Comparison of ENCODE assay signal across 15 cellular contexts in genomic region chr7:100967292-100967863, GRCh38. TPM values are rescaled to one million over a fixed set of nuclear protein-coding genes. Genes with fewer than 3 reads are reported as not detected.
DNase-seq lines count a peak whose midpoint lies in the region; ATAC-seq, FAIRE-seq and TF ChIP-seq lines count a peak whose summit lies in the region.
"Had no signal": no experiment of that assay in that cellular context is flagged by ENCODE, and none has a peak within 500 bp of the region (broad histone marks: within the 10 kb centered on the region; RNA-seq: fewer than 3 reads in every experiment).

No MANE protein-coding gene starts in this region.

- H3K9me3 ChIP-seq in CD8-positive, alpha-beta T cell (ENCODE audit: low read length): no peaks in the 10 kb centered on the region
- H3K9me3 ChIP-seq in naive thymus-derived CD4-positive, alpha-beta T cell (ENCODE audit: control insufficient read depth in 2 of 3, low read length in 3 of 3): no peaks in the 10 kb centered on the region

- TF ChIP-seq POLR2A in H54 (IDR thresholded peaks at IDR 0.05; ENCODE audit: low read depth, low read length): no peak

- peaks cover 35% of the 10 kb centered on the region for H3K27me3 ChIP-seq in CD8-positive, alpha-beta T cell (ENCODE audit: insufficient read depth, low read length)
- H3K27me3 ChIP-seq in naive thymus-derived CD4-positive, alpha-beta T cell (ENCODE audit: control insufficient read depth in 2 of 2, insufficient read depth in 2 of 2, low read length in 2 of 2): peaks cover 12 to 33% of the 10 kb centered on the region in 2 donors

- H3K27me3 Mint-ChIP-seq in CD8-positive, alpha-beta T cell (ENCODE audit: low read depth): peaks cover 58% of the 10 kb centered on the region
- H3K27me3 Mint-ChIP-seq in activated naive CD8-positive, alpha-beta T cell treated with anti-CD3 and anti-CD28 coated beads, Interleukin-2, amount 50 U/mL, for 24 hours: peaks cover 66% of the 10 kb centered on the region
- H3K27me3 Mint-ChIP-seq in naive thymus-derived CD4-positive, alpha-beta T cell: peaks cover 42 to 71% (median 62%) of the 10 kb centered on the region in 5 donors
- peaks cover 56 to 74% (median 57%) of the 10 kb centered on the region in 3 donors for H3K27me3 Mint-ChIP-seq in CD14-positive monocyte (ENCODE audit: low read depth in 3 of 3)

- H3K36me3 Mint-ChIP-seq in CD8-positive, alpha-beta T cell: no peaks in the 10 kb centered on the region
- no peaks in the 10 kb centered on the region for H3K36me3 Mint-ChIP-seq in activated naive CD8-positive, alpha-beta T cell treated with anti-CD3 and anti-CD28 coated beads, Interleukin-2, amount 50 U/mL, for 24 hours (ENCODE audit: low read depth)
- H3K36me3 Mint-ChIP-seq in naive thymus-derived CD4-positive, alpha-beta T cell: no peaks in the 10 kb centered on the region
- peaks cover 4 to 6% of the 10 kb centered on the region in 2 donors for H3K36me3 Mint-ChIP-seq in CD14-positive monocyte
- H3K36me3 Mint-ChIP-seq: activated naive CD8-positive, alpha-beta T cell treated with anti-CD3 and anti-CD28 coated beads, Interleukin-2, amount 10 ng/mL, durations not matched to agents 7 days and 5 days had no signal

- no peak for DNase-seq in CD8-positive, alpha-beta T cell
- DNase-seq in H54 (ENCODE audit: insufficient read length, low spot score) (peak; percentile 57), CD14-positive monocyte (ENCODE audit: low spot score) (no peak), cerebellar nuclear complex (lab: John Stamatoyannopoulos, UW) (no peak), DMS153 treated with DMSO at 0.1 percent for 48 hours (lab: John Stamatoyannopoulos, UW; ENCODE audit: unreplicated experiment) (no peak)
- DNase-seq in activated naive CD8-positive, alpha-beta T cell treated with anti-CD3 and anti-CD28 coated beads, Interleukin-2, amount 50 U/mL, for 24 hours: no peak
- DNase-seq in naive thymus-derived CD4-positive, alpha-beta T cell: no peak
- DNase-seq: activated CD8-positive, alpha-beta T cell treated with anti-CD3 and anti-CD28 coated beads for 36 hours; activated naive CD8-positive, alpha-beta T cell treated with anti-CD3 and anti-CD28 coated beads, Interleukin-2, amount 10 ng/mL, durations not matched to agents 7 days and 5 days; substantia nigra had no signal

- no peak overlapping the region for H3K27ac ChIP-seq in CD8-positive, alpha-beta T cell (ENCODE audit: low read depth, low read length)
- H3K27ac ChIP-seq in naive thymus-derived CD4-positive, alpha-beta T cell (ENCODE audit: low read depth, low read length): no peak overlapping the region
- H3K27ac ChIP-seq: C4-2B had no signal

- no peak overlapping the region for H3K27ac Mint-ChIP-seq in CD8-positive, alpha-beta T cell
- no peak overlapping the region for H3K27ac Mint-ChIP-seq in activated naive CD8-positive, alpha-beta T cell treated with anti-CD3 and anti-CD28 coated beads, Interleukin-2, amount 50 U/mL, for 24 hours
- H3K27ac Mint-ChIP-seq in naive thymus-derived CD4-positive, alpha-beta T cell: peak overlapping the region in 1 of 9 donors; percentile 9
- H3K27ac Mint-ChIP-seq in CD14-positive monocyte: no peak overlapping the region
- H3K27ac Mint-ChIP-seq: activated CD8-positive, alpha-beta T cell treated with anti-CD3 and anti-CD28 coated beads for 36 hours; activated naive CD8-positive, alpha-beta T cell treated with anti-CD3 and anti-CD28 coated beads, Interleukin-2, amount 10 ng/mL, durations not matched to agents 7 days and 5 days had no signal

- POLR2A ChIA-PET in CD8-positive, alpha-beta T cell (lab: Charles Lee): no interaction called here
- POLR2A ChIA-PET in naive thymus-derived CD4-positive, alpha-beta T cell (lab: Charles Lee): no interaction called here

- ATAC-seq in CD8-positive, alpha-beta T cell: no peak
- no peak for ATAC-seq in activated naive CD8-positive, alpha-beta T cell treated with anti-CD3 and anti-CD28 coated beads, Interleukin-2, amount 50 U/mL, for 24 hours
- no peak for ATAC-seq in naive thymus-derived CD4-positive, alpha-beta T cell
- no peak for ATAC-seq in HG02588 (IDR thresholded peaks at IDR 0.05; ENCODE audit: unreplicated experiment)
- ATAC-seq: sciatic nerve had no signal

- CTCF ChIA-PET in CD8-positive, alpha-beta T cell (lab: Charles Lee): interaction anchor here (0.7 to 1.1 kb wide), 3 partner anchors 10 to 1354 kb away, joined by 3 read pairs; no protein-coding TSS in a partner anchor
- CTCF ChIA-PET in naive thymus-derived CD4-positive, alpha-beta T cell (lab: Charles Lee): no interaction called here

- no peak for FAIRE-seq in H54 (lab: Jason Lieb, UNC)

- intact Hi-C loops in CD8-positive, alpha-beta T cell (cut with DNase I, micrococcal nuclease): loop anchor here (5.0 kb wide), 1 partner anchor 110 kb away; no protein-coding TSS in a partner anchor
- intact Hi-C loops in naive thymus-derived CD4-positive, alpha-beta T cell (cut with micrococcal nuclease): loop anchor here (5.0 kb wide), 3 partner anchors 70 to 110 kb away; partner anchors contain the start of gene ACHE (in 1 of the 2)
- intact Hi-C loops in CD14-positive monocyte (cut with micrococcal nuclease): loop anchor here (2.0 to 5.0 kb wide), 2 partner anchors 90 to 91 kb away; no protein-coding TSS in a partner anchor

- H3K36me3 ChIP-seq in CD8-positive, alpha-beta T cell (ENCODE audit: insufficient read depth, low read length): no peaks in the 10 kb centered on the region
- H3K36me3 ChIP-seq in naive thymus-derived CD4-positive, alpha-beta T cell (ENCODE audit: control insufficient read depth in 2 of 3, insufficient read depth in 3 of 3, low read length in 3 of 3): no peaks in the 10 kb centered on the region

- H3K4me1 ChIP-seq in CD8-positive, alpha-beta T cell (ENCODE audit: insufficient read depth, low read length): peaks cover 21% of the 10 kb centered on the region
- peaks cover 0 to 17% of the 10 kb centered on the region in 2 donors for H3K4me1 ChIP-seq in naive thymus-derived CD4-positive, alpha-beta T cell (ENCODE audit: control insufficient read depth in 2 of 2, insufficient read depth in 2 of 2, low read length in 2 of 2)

- peak overlapping the region; percentile 55 for H3K4me3 Mint-ChIP-seq in CD8-positive, alpha-beta T cell
- H3K4me3 Mint-ChIP-seq in activated naive CD8-positive, alpha-beta T cell treated with anti-CD3 and anti-CD28 coated beads, Interleukin-2, amount 50 U/mL, for 24 hours: peak overlapping the region; percentile 0
- peak overlapping the region; percentile 23 to 86 (median 70) for H3K4me3 Mint-ChIP-seq in naive thymus-derived CD4-positive, alpha-beta T cell
- H3K4me3 Mint-ChIP-seq in CD14-positive monocyte: peak overlapping the region in 1 of 2 donors; percentile 76
- H3K4me3 Mint-ChIP-seq: activated CD8-positive, alpha-beta T cell treated with anti-CD3 and anti-CD28 coated beads for 36 hours had no signal

- H3K9me3 Mint-ChIP-seq in CD8-positive, alpha-beta T cell: no peaks in the 10 kb centered on the region
- no peaks in the 10 kb centered on the region for H3K9me3 Mint-ChIP-seq in activated naive CD8-positive, alpha-beta T cell treated with anti-CD3 and anti-CD28 coated beads, Interleukin-2, amount 50 U/mL, for 24 hours
- H3K9me3 Mint-ChIP-seq in naive thymus-derived CD4-positive, alpha-beta T cell: peaks cover 0 to 1% (median 0%) of the 10 kb centered on the region in 11 donors
- peaks cover 0 to 15% (median 5%) of the 10 kb centered on the region in 7 donors for H3K9me3 Mint-ChIP-seq in CD14-positive monocyte
- H3K9me3 Mint-ChIP-seq: activated CD8-positive, alpha-beta T cell treated with anti-CD3 and anti-CD28 coated beads for 36 hours; activated naive CD8-positive, alpha-beta T cell treated with anti-CD3 and anti-CD28 coated beads, Interleukin-2, amount 10 ng/mL, durations not matched to agents 7 days and 5 days had no signal

- H3K4me3 ChIP-seq in CD8-positive, alpha-beta T cell (ENCODE audit: low read depth, low read length): no peak overlapping the region
- no peak overlapping the region for H3K4me3 ChIP-seq in naive thymus-derived CD4-positive, alpha-beta T cell (ENCODE audit: low read length)

- peaks cover 24% of the 10 kb centered on the region for H3K4me1 Mint-ChIP-seq in CD8-positive, alpha-beta T cell (ENCODE audit: low read depth)
- H3K4me1 Mint-ChIP-seq in activated naive CD8-positive, alpha-beta T cell treated with anti-CD3 and anti-CD28 coated beads, Interleukin-2, amount 50 U/mL, for 24 hours: peaks cover 15% of the 10 kb centered on the region
- peaks cover 9 to 24% (median 16%) of the 10 kb centered on the region in 7 donors for H3K4me1 Mint-ChIP-seq in naive thymus-derived CD4-positive, alpha-beta T cell
- H3K4me1 Mint-ChIP-seq in CD14-positive monocyte: peaks cover 10% of the 10 kb centered on the region

- no peak for TF ChIP-seq CTCF in CD8-positive, alpha-beta T cell (IDR thresholded peaks at IDR 0.05)
- no peak for TF ChIP-seq CTCF in CD14-positive monocyte (IDR thresholded peaks at IDR 0.05)

RNA-seq across cellular contexts. Expression of gene MUC12, which starts 2.0 kb away (rescaled TPM):
- not detected for total RNA-seq in CD8-positive, alpha-beta T cell
- total RNA-seq in naive thymus-derived CD4-positive, alpha-beta T cell: not detected
- polyA plus RNA-seq in naive thymus-derived CD4-positive, alpha-beta T cell: not detected
- polyA plus RNA-seq in CD14-positive monocyte: not detected
- total RNA-seq: activated naive CD8-positive, alpha-beta T cell treated with anti-CD3 and anti-CD28 coated beads, Interleukin-2, amount 10 ng/mL, durations not matched to agents 7 days and 5 days; sciatic nerve had no signal

RNA-seq across cellular contexts. Expression of gene MUC3A, which starts 18.0 kb away (rescaled TPM):
- not detected for total RNA-seq in CD8-positive, alpha-beta T cell
- not detected for total RNA-seq in naive thymus-derived CD4-positive, alpha-beta T cell
- not detected for polyA plus RNA-seq in naive thymus-derived CD4-positive, alpha-beta T cell
- not detected for polyA plus RNA-seq in CD14-positive monocyte
- total RNA-seq: activated CD8-positive, alpha-beta T cell treated with anti-CD3 and anti-CD28 coated beads for 36 hours; activated naive CD8-positive, alpha-beta T cell treated with anti-CD3 and anti-CD28 coated beads, Interleukin-2, amount 10 ng/mL, durations not matched to agents 7 days and 5 days; mononuclear cell; T-helper 2 cell treated with Interferon-gamma antibody and Interleukin-4, amounts not matched to agents 100 ng/mL and 5 ng/mL, for 36 hours had no signal

RNA-seq across cellular contexts. Expression of gene MUC17, which starts 52.5 kb away (rescaled TPM):
- not detected for total RNA-seq in CD8-positive, alpha-beta T cell
- not detected for total RNA-seq in naive thymus-derived CD4-positive, alpha-beta T cell
- not detected for polyA plus RNA-seq in naive thymus-derived CD4-positive, alpha-beta T cell
- not detected for polyA plus RNA-seq in CD14-positive monocyte
- total RNA-seq: activated CD8-positive, alpha-beta T cell treated with anti-CD3 and anti-CD28 coated beads for 36 hours; activated naive CD8-positive, alpha-beta T cell treated with anti-CD3 and anti-CD28 coated beads, Interleukin-2, amount 10 ng/mL, durations not matched to agents 7 days and 5 days; sciatic nerve; T-helper 2 cell treated with Interferon-gamma antibody and Interleukin-4, amounts not matched to agents 100 ng/mL and 5 ng/mL, for 36 hours had no signal
